8 cellular contexts compared by ENCODE assay signal in the genomic region with DNA sequence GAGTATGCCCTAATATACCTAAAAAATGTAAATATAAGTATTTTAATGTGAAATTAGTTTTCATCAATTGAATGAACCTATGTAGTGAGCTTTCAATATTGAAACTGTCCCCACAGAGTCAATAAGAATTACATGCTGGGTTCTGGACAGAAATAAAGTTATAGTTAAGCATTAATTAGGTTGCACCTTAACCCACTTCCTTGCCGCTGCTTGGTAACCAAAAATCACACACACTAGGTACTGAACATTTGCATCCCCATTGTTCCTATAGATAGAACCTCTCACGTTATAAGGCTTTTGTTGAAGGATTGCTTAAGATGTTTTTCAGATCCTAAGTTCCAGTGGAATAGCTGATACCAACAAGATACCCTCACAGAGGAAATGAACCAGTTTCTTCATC.
"Had no signal": no experiment of that assay in that cellular context is flagged by ENCODE, and none has a peak within 500 bp of the region (broad histone marks: within the 10 kb centered on the region; RNA-seq: fewer than 3 reads in every experiment).

No MANE protein-coding gene starts in this region.

- H3K4me3 Mint-ChIP-seq: H9, HFFc6 had no signal

- H3K9me3 Mint-ChIP-seq: H9 had no signal

- H3K27ac Mint-ChIP-seq: H9, HFFc6 had no signal

- DNase-seq: GM23248, H9, HFFc6, IMR-90, Kasumi-1, KG1 had no signal

- ATAC-seq: HCT116, K562 had no signal
